8 cellular contexts compared by ENCODE assay signal in the genomic region with DNA sequence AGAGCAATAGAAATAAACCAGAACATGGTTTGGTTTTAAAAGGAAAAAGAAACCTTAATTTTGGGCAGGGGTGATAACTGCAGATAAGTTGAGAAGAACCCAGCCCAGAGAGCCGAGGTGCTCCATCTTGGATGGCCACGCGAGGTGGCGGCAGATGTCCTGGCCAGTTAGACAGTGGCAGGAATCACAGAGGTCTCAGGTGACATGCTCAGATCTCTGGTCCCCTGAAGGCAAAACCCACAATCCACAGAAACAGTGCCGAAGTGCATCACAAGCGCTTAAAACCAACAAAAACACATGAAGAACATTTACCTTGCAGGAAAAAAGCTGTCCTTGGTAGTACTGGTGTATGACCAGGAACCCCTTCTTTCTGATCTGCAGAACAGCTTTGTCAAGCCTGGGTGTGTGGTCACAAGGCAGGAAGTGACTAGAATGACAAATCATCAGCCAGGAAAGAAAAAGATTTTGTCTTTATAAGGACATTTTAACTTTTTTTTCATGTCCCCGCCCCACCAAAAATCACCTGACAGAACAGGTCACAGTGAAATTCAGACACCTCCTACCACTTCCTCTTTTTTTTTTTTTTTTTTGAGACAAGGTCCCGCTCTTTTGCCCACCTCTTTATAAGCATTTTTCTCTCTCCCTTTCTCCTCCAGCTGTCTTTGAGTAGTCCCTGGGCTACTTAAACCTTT. TPM values are rescaled to one million over a fixed set of nuclear protein-coding genes. Genes with fewer than 3 reads are reported as not detected.
DNase-seq lines count a peak whose midpoint lies in the region; ATAC-seq and TF ChIP-seq lines count a peak whose summit lies in the region.

A gene with protein sequence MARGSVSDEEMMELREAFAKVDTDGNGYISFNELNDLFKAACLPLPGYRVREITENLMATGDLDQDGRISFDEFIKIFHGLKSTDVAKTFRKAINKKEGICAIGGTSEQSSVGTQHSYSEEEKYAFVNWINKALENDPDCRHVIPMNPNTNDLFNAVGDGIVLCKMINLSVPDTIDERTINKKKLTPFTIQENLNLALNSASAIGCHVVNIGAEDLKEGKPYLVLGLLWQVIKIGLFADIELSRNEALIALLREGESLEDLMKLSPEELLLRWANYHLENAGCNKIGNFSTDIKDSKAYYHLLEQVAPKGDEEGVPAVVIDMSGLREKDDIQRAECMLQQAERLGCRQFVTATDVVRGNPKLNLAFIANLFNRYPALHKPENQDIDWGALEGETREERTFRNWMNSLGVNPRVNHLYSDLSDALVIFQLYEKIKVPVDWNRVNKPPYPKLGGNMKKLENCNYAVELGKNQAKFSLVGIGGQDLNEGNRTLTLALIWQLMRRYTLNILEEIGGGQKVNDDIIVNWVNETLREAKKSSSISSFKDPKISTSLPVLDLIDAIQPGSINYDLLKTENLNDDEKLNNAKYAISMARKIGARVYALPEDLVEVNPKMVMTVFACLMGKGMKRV (minus strand): TSS at position 379 of the 692 bp plus-strand sequence. CDS start 22,515 bp downstream, outside the sequence.

- H3K4me3 ChIP-seq in Peyer's patch, result peak within 1 kb of the TSS; percentile 26 to 50 (median 44)
- H3K4me3 ChIP-seq in right lobe of liver, result peak within 1 kb of the TSS; percentile 19 to 35 (median 22)

- no peak within 1 kb of the TSS for H3K27ac Mint-ChIP-seq in osteocyte (ENCODE audit: unreplicated experiment)

- 70% methylated on average over 6 of the region's 8 CpGs for WGBS in right lobe of liver (ENCODE audit: insufficient coverage, low coverage, low lambda C conversion rate, missing lambda C conversion rate)

- intact Hi-C loops in right lobe of liver (cut with DNase I), result no loop called here

- H3K9me3 Mint-ChIP-seq in osteocyte (ENCODE audit: unreplicated experiment), result no peaks in the 10 kb centered on the region

- H3K27me3 Mint-ChIP-seq in osteocyte (ENCODE audit: unreplicated experiment), result peaks cover 2% of the 10 kb centered on the region

- no peak for TF ChIP-seq CTCF in Peyer's patch (IDR thresholded peaks at IDR 0.05)
- no peak for TF ChIP-seq CTCF in right lobe of liver (IDR thresholded peaks at IDR 0.05)
- TF ChIP-seq CTCF in osteocyte (IDR thresholded peaks at IDR 0.05), result no peak

- ATAC-seq in GM18868 (IDR thresholded peaks at IDR 0.05; ENCODE audit: unreplicated experiment), result peak; percentile 64
- ATAC-seq in HG03045 (IDR thresholded peaks at IDR 0.05; ENCODE audit: unreplicated experiment), result peak; percentile 63
- peak; percentile 53 to 64 (median 61) for ATAC-seq in right lobe of liver

- no peaks in the 10 kb centered on the region for H3K27me3 ChIP-seq in Peyer's patch
- H3K27me3 ChIP-seq in right lobe of liver, result no peaks in the 10 kb centered on the region

- H3K36me3 ChIP-seq in Peyer's patch, result no peaks in the 10 kb centered on the region
- H3K36me3 ChIP-seq in right lobe of liver, result no peaks in the 10 kb centered on the region

- no peaks in the 10 kb centered on the region for H3K4me1 Mint-ChIP-seq in osteocyte (ENCODE audit: unreplicated experiment)

- DNase-seq in Peyer's patch (peak in 2 of 3 donors; percentile 84 to 88), right lobe of liver (peak in 1 of 3 donors; percentile 61), NCI-H524 treated with DMSO at 0.1 percent for 48 hours (lab: John Stamatoyannopoulos, UW) (no peak), osteocyte (ENCODE audit: extremely low spot score, unreplicated experiment) (no peak)
- peak; percentile 31 to 55 for DNase-seq in activated T-helper 1 cell treated with anti-CD3 and anti-CD28 coated beads, Interleukin-2, amount 50 U/mL, for 16 hours (ENCODE audit: low read depth in 1 of 2, low spot score in 1 of 2)
- peak; percentile 63 to 81 for DNase-seq in stimulated activated CD8-positive, alpha-beta memory T cell treated with anti-CD3 and anti-CD28 coated beads, Interleukin-7, amount 100 ng/mL, for 4 hours (ENCODE audit: low read depth in 2 of 2)

- H3K4me1 ChIP-seq in Peyer's patch (peaks cover 0 to 7% (median 2%) of the 10 kb centered on the region in 4 donors), right lobe of liver (no peaks in the 10 kb centered on the region)

- no peaks in the 10 kb centered on the region for H3K9me3 ChIP-seq in Peyer's patch
- no peaks in the 10 kb centered on the region for H3K9me3 ChIP-seq in right lobe of liver

- peak; percentile 70 to 72 for TF ChIP-seq POLR2A in Peyer's patch (IDR thresholded peaks at IDR 0.05)
- peak; percentile 79 for TF ChIP-seq POLR2A in right lobe of liver (IDR thresholded peaks at IDR 0.05)

- no peaks in the 10 kb centered on the region for H3K36me3 Mint-ChIP-seq in osteocyte (ENCODE audit: unreplicated experiment)

- no peak within 1 kb of the TSS for H3K4me3 Mint-ChIP-seq in osteocyte (ENCODE audit: unreplicated experiment)

- peak within 1 kb of the TSS; percentile 62 to 86 (median 76) for H3K27ac ChIP-seq in Peyer's patch
- H3K27ac ChIP-seq in right lobe of liver, result peak within 1 kb of the TSS; percentile 15 to 64 (median 58)

RNA-seq across cellular contexts. Expression of the gene that starts here (rescaled TPM):
- total RNA-seq in Peyer's patch (100 to 1,000 TPM in 1 of 4 donors, 10 to 100 TPM in 3; 11.1 to 167 (median 19.2) TPM), right lobe of liver (10 to 100 TPM; 19.7 to 58.1 (median 22.8) TPM), osteocyte (0.08 TPM in 1 of 2 replicates, not detected in the other)

Comparison
In these comparisons a context has a peak if more than half of its experiments do, and no peak if none do; other contexts are left out.
1. RNA of the gene that starts here (total RNA-seq): 19.7 to 58.1 TPM in right lobe of liver and 11.1 to 167 TPM in Peyer's patch; 0.08 TPM in osteocyte; every median in the first group is over 10 times any median in the second.
2. DNase-seq: peak in Peyer's patch (2 of 3), activated T-helper 1 cell treated with anti-CD3 and anti-CD28 coated beads, Interleukin-2, amount 50 U/mL, for 16 hours (2 of 2) and stimulated activated CD8-positive, alpha-beta memory T cell treated with anti-CD3 and anti-CD28 coated beads, Interleukin-7, amount 100 ng/mL, for 4 hours (2 of 2); none in NCI-H524 treated with DMSO at 0.1 percent for 48 hours (single experiment) and osteocyte (single experiment).
3. Peak in every context shown above with its lines, with median percentiles within 50 percentile points of each other: ATAC-seq.